In the genomic region with DNA sequence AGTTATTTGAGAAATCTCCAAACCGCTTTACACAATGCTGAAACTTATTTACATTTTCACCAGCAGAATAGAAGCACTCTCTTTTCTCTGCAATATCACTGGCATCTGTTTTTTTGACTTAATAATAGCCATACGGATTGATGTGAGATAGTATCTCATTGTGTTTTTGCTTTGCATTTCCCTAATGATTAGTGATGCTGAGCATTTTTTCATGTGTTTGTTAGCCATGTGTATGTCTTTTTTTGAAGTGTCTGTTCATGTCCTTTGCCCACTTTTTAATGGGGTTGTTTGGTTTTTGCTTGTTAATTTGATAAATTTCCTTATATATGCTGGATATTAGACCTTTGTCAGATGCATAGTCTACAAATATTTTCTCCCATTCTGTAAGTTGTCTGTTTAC, we compare ENCODE assay signal across 31 cellular contexts.
"Had no signal": no experiment of that assay in that cellular context is flagged by ENCODE, and none has a peak within 500 bp of the region (broad histone marks: within the 10 kb centered on the region; RNA-seq: fewer than 3 reads in every experiment).

No MANE protein-coding gene starts in this region.

- H3K4me1 ChIP-seq: adrenal gland, ascending aorta, body of pancreas, breast epithelium had no signal

- H3K27ac ChIP-seq: adrenal gland, ascending aorta, body of pancreas, brain microvascular endothelial cell, breast epithelium, cardiac muscle cell had no signal

- DNase-seq: activated effector memory CD4-positive, alpha-beta T cell treated with anti-CD3 and anti-CD28 coated beads, Interleukin-2, amount 50 U/mL, for 16 hours; activated effector memory CD4-positive, alpha-beta T cell treated with Interleukin-2 at 50 U/mL for 16 hours; activated gamma-delta T cell; activated gamma-delta T cell treated with Interleukin-2 at 50 U/mL for 16 hours; activated naive CD4-positive, alpha-beta T cell; activated naive CD4-positive, alpha-beta T cell treated with anti-CD3 and anti-CD28 coated beads for 36 hours; activated naive CD4-positive, alpha-beta T cell treated with anti-CD3 and anti-CD28 coated beads, Interleukin-2, amount 10 ng/mL, durations not matched to agents 7 days and 5 days; activated naive CD4-positive, alpha-beta T cell treated with anti-CD3 and anti-CD28 coated beads, Interleukin-2, amount 50 U/mL, for 16 hours; activated naive CD4-positive, alpha-beta T cell treated with Interleukin-2 at 50 U/mL for 16 hours; activated naive CD8-positive, alpha-beta T cell treated with anti-CD3 and anti-CD28 coated beads for 36 hours; activated naive CD8-positive, alpha-beta T cell treated with anti-CD3 and anti-CD28 coated beads, Interleukin-2, amount 10 ng/mL, durations not matched to agents 7 days and 5 days; activated naive CD8-positive, alpha-beta T cell treated with anti-CD3 and anti-CD28 coated beads, Interleukin-2, amount 50 U/mL, for 24 hours; activated T-cell treated with anti-CD3 and anti-CD28 coated beads, Interleukin-2, amount 50 U/mL, for 24 hours; activated T-cell treated with anti-CD3 and anti-CD28 coated beads, Interleukin-2, amount 50 U/mL, for 4 hours; activated T-cell treated with anti-CD3 and anti-CD28 coated beads, Interleukin-2, amount 50 U/mL, for 48 hours; activated T-cell treated with anti-CD3 and anti-CD28 coated beads, Interleukin-2, amount 50 U/mL, for 72 hours; adrenal gland; amniotic stem cell; amygdala; anterior cingulate cortex; aorta; body of pancreas; brain microvascular endothelial cell; caudate nucleus; central memory CD4-positive, alpha-beta T cell; cerebellar nuclear complex had no signal

- H3K27me3 ChIP-seq: adrenal gland, ascending aorta, body of pancreas, brain microvascular endothelial cell, breast epithelium, cardiac muscle cell had no signal

- ATAC-seq: activated naive CD4-positive, alpha-beta T cell treated with anti-CD3 and anti-CD28 coated beads, Interleukin-2, amount 50 U/mL, for 72 hours; activated naive CD8-positive, alpha-beta T cell treated with anti-CD3 and anti-CD28 coated beads, Interleukin-2, amount 50 U/mL, for 24 hours; activated T-cell treated with anti-CD3 and anti-CD28 coated beads, Interleukin-2, amount 50 U/mL, for 4 hours; activated T-cell treated with anti-CD3 and anti-CD28 coated beads, Interleukin-2, amount 50 U/mL, for 72 hours; activated T-helper 17 cell treated with anti-CD3 and anti-CD28 coated beads, Interleukin-2, amount 50 U/mL, for 72 hours; body of pancreas had no signal
